In the genomic region with DNA sequence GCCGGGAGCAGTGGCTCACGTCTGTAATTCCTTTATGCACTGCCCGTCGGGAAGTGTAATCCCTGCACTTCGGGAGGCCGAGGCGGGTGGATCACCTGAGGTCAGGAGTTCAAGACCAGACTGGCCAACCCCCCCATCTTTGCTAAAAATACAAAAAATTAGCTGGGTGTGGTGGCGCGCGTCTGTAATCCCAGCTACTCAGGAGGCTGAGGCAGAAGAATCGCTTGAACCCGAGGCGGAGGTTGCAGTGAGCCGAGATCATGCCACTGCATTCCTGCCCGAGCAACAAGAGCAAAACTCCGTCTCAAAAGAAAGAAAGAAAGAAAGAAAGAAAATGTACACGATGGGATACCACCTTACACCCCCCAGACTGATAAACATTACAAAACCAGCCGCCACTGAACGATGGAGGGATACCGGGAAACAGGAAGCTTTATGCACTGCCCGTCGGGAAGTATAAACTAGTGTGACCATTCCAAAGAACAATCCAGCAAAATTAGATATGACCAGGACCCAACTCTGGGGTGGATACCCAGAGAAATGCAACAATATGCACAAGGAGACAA, we compare ENCODE assay signal across 10 cellular contexts. TPM values are rescaled to one million over a fixed set of nuclear protein-coding genes. Genes with fewer than 3 reads are reported as not detected.
DNase-seq lines count a peak whose midpoint lies in the region; ATAC-seq and TF ChIP-seq lines count a peak whose summit lies in the region.
"Had no signal": no experiment of that assay in that cellular context is flagged by ENCODE, and none has a peak within 500 bp of the region (broad histone marks: within the 10 kb centered on the region; RNA-seq: fewer than 3 reads in every experiment).

No MANE protein-coding gene starts in this region.

- peaks cover 0 to 6% (median 2%) of the 10 kb centered on the region in 4 donors for H3K4me1 ChIP-seq in right lobe of liver
- peaks cover 4 to 14% of the 10 kb centered on the region in 2 donors for H3K4me1 ChIP-seq in thyroid gland

- peaks cover 26% of the 10 kb centered on the region for H3K4me1 Mint-ChIP-seq in activated CD4-positive, alpha-beta T cell treated with anti-CD3 and anti-CD28 coated beads, Interleukin-2, amount 10 ng/mL, durations not matched to agents 7 days and 5 days

- POLR2A ChIA-PET in activated CD4-positive, alpha-beta T cell treated with anti-CD3 and anti-CD28 coated beads, Interleukin-2, amount 10 ng/mL, durations not matched to agents 7 days and 5 days (lab: Charles Lee), result no interaction called here

- no peaks in the 10 kb centered on the region for H3K9me3 ChIP-seq in right lobe of liver
- no peaks in the 10 kb centered on the region for H3K9me3 ChIP-seq in thyroid gland

- H3K9me3 Mint-ChIP-seq in activated CD4-positive, alpha-beta T cell treated with anti-CD3 and anti-CD28 coated beads, Interleukin-2, amount 10 ng/mL, durations not matched to agents 7 days and 5 days, result no peaks in the 10 kb centered on the region

- TF ChIP-seq CTCF in astrocyte of the cerebellum (IDR thresholded peaks at IDR 0.05; ENCODE audit: low read depth, low read length, missing control alignments) (no peak), right lobe of liver (IDR thresholded peaks at IDR 0.05) (no peak), thyroid gland (IDR thresholded peaks at IDR 0.05) (no peak)

- H3K27ac Mint-ChIP-seq in activated CD4-positive, alpha-beta T cell treated with anti-CD3 and anti-CD28 coated beads, Interleukin-2, amount 10 ng/mL, durations not matched to agents 7 days and 5 days, result peak overlapping the region; percentile 95

- H3K27ac ChIP-seq in right lobe of liver (peak overlapping the region in 1 of 3 donors; percentile 89), thyroid gland (peak overlapping the region in 2 of 3 donors; percentile 73 to 91)

- CTCF ChIA-PET in activated CD4-positive, alpha-beta T cell treated with anti-CD3 and anti-CD28 coated beads, Interleukin-2, amount 10 ng/mL, durations not matched to agents 7 days and 5 days (lab: Charles Lee), result no interaction called here

- H3K36me3 Mint-ChIP-seq in activated CD4-positive, alpha-beta T cell treated with anti-CD3 and anti-CD28 coated beads, Interleukin-2, amount 10 ng/mL, durations not matched to agents 7 days and 5 days (ENCODE audit: low read depth), result peaks cover 19% of the 10 kb centered on the region

- peak overlapping the region; percentile 95 for H3K4me3 Mint-ChIP-seq in activated CD4-positive, alpha-beta T cell treated with anti-CD3 and anti-CD28 coated beads, Interleukin-2, amount 10 ng/mL, durations not matched to agents 7 days and 5 days

- TF ChIP-seq POLR2A in right lobe of liver (IDR thresholded peaks at IDR 0.05), result no peak
- no peak for TF ChIP-seq POLR2A in thyroid gland (IDR thresholded peaks at IDR 0.05)

- H3K36me3 ChIP-seq in right lobe of liver, result peaks cover 0 to 25% (median 7%) of the 10 kb centered on the region in 4 donors
- H3K36me3 ChIP-seq in thyroid gland, result peaks cover 3 to 27% of the 10 kb centered on the region in 2 donors

- ATAC-seq in right lobe of liver (no peak), HG03045 (IDR thresholded peaks at IDR 0.05; ENCODE audit: unreplicated experiment) (no peak), HG02970 (IDR thresholded peaks at IDR 0.05; ENCODE audit: low FRiP score, unreplicated experiment) (no peak), GM21528 (IDR thresholded peaks at IDR 0.05; ENCODE audit: low FRiP score, unreplicated experiment) (no peak)

- in situ Hi-C loops in astrocyte of the cerebellum (cut with HindIII; ENCODE audit: low sequenced_read_pairs), result no loop called here

- WGBS in right lobe of liver (ENCODE audit: insufficient coverage, low coverage, low lambda C conversion rate, missing lambda C conversion rate), result 18% methylated on average over 22 of the region's 22 CpGs
- 19 to 30% methylated on average over 22 of the region's 22 CpGs for WGBS in thyroid gland, 2 donors

- DNase-seq in activated CD4-positive, alpha-beta T cell treated with anti-CD3 and anti-CD28 coated beads, Interleukin-2, amount 10 ng/mL, durations not matched to agents 7 days and 5 days, result no peak
- DNase-seq in activated CD4-positive, alpha-beta T cell treated with anti-CD3 and anti-CD28 coated beads, Interleukin-2, amount 50 U/mL, for 1 hour, result no peak
- DNase-seq in astrocyte of the cerebellum (ENCODE audit: low read depth) (no peak), right lobe of liver (no peak), thyroid gland (no peak)

- peak overlapping the region; percentile 76 for H3K4me3 ChIP-seq in astrocyte of the cerebellum (ENCODE audit: low read depth, low read length)
- H3K4me3 ChIP-seq in right lobe of liver, result peak overlapping the region; percentile 75 to 97 (median 94)
- peak overlapping the region in 2 of 3 donors; percentile 4 to 85 for H3K4me3 ChIP-seq in thyroid gland (replicated peaks in 1 of 3)

- H3K27me3 Mint-ChIP-seq in activated CD4-positive, alpha-beta T cell treated with anti-CD3 and anti-CD28 coated beads, Interleukin-2, amount 10 ng/mL, durations not matched to agents 7 days and 5 days, result no peaks in the 10 kb centered on the region

- intact Hi-C loops in right lobe of liver (cut with DNase I), result no loop called here
- intact Hi-C loops in thyroid gland (cut with DNase I), result no loop called here

- no peaks in the 10 kb centered on the region for H3K27me3 ChIP-seq in right lobe of liver
- no peaks in the 10 kb centered on the region for H3K27me3 ChIP-seq in thyroid gland

RNA-seq across cellular contexts. Expression of a gene that starts 1.1 kb away (rescaled TPM):
- total RNA-seq in activated CD4-positive, alpha-beta T cell treated with anti-CD3 and anti-CD28 coated beads, Interleukin-2, amount 10 ng/mL, durations not matched to agents 7 days and 5 days, result 10 to 100 TPM; 59.6 to 62.4 TPM
- total RNA-seq in right lobe of liver, result 10 to 100 TPM; 20.3 to 39.3 (median 32.2) TPM
- total RNA-seq in thyroid gland, result 10 to 100 TPM; 45.2 to 79.5 (median 62.0) TPM

RNA-seq across cellular contexts. Expression of a gene that starts 46.6 kb away (rescaled TPM):
- not detected for total RNA-seq in activated CD4-positive, alpha-beta T cell treated with anti-CD3 and anti-CD28 coated beads, Interleukin-2, amount 10 ng/mL, durations not matched to agents 7 days and 5 days
- total RNA-seq in right lobe of liver (not detected), thyroid gland (not detected)
- total RNA-seq: dermis microvascular lymphatic vessel endothelial cell, ureter had no signal
